In the genomic region with DNA sequence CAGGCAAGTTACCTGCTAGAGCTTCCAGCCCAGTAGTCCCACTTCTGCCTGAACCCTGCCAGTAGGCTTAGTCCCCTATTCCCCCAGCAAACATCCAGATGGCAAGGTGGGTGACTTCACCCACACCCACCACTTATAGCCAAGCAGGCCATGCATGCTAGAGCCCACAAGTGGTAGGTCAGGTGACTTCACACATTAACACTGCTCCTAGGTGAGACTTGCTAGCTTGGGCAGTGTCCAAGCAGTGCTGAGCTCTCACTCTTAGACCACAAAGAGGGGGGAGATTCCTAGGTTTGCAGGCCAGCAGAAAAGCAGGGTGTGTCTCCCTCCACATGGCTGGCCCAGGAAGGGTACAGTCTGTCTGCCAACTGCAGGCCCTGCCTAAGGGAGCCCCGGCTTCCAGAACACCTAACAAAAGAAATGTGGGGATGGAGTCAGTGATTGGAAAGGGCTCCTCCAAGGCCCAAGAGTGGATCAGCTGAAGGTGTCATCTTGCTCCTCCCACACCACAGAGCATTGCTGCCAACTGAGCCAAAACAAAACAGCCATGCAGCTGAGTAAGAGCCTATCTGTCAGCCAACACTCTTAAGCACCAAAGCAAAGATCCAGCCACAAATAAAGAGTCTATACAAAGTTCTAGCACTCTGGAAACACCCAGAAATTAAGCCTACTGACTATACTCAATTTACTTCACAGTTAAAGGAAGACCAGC, we compare ENCODE assay signal across 19 cellular contexts.
"Had no signal": no experiment of that assay in that cellular context is flagged by ENCODE, and none has a peak within 500 bp of the region (broad histone marks: within the 10 kb centered on the region; RNA-seq: fewer than 3 reads in every experiment).

No MANE protein-coding gene starts in this region.

- FAIRE-seq: keratinocyte, TTC549 had no signal

- DNase-seq: activated B cell treated with CpG ODN at 0.5 μM for 24 hours; activated CD4-positive, alpha-beta T cell treated with anti-CD3 and anti-CD28 coated beads for 48 hours; activated CD8-positive, alpha-beta T cell treated with anti-CD3 and anti-CD28 coated beads for 36 hours; activated gamma-delta T cell; activated T-cell treated with anti-CD3 and anti-CD28 coated beads, Interleukin-2, amount 50 U/mL, for 72 hours; cerebellar nuclear complex; dermis blood vessel endothelial cell; effector memory CD8-positive, alpha-beta T cell; left ventricle myocardium superior; natural killer cell; stimulated activated CD4-positive, alpha-beta T cell treated with anti-CD3 and anti-CD28 coated beads, Interleukin-2, amount 100 ng/mL, for 48 hours; stimulated activated naive CD4-positive, alpha-beta T cell; substantia nigra; T-helper 2 cell had no signal

- ATAC-seq: activated CD8-positive, alpha-beta T cell treated with anti-CD3 and anti-CD28 coated beads for 36 hours; activated naive CD4-positive, alpha-beta T cell treated with anti-CD3 and anti-CD28 coated beads, Interleukin-2, amount 50 U/mL, for 72 hours; activated T-cell treated with anti-CD3 and anti-CD28 coated beads, Interleukin-2, amount 50 U/mL, for 72 hours; effector memory CD8-positive, alpha-beta T cell; left ventricle myocardium superior had no signal

- H3K36me3 ChIP-seq: neutrophil had no signal

- H3K9me3 ChIP-seq: neutrophil had no signal

- H3K27ac ChIP-seq: neutrophil, parathyroid adenoma had no signal

- H3K9ac ChIP-seq: parathyroid adenoma had no signal

- H2AFZ ChIP-seq: parathyroid adenoma had no signal

- H3K79me2 ChIP-seq: parathyroid adenoma had no signal

- H3K27me3 ChIP-seq: neutrophil had no signal

- H3K4me1 ChIP-seq: parathyroid adenoma had no signal
